Comparison of ENCODE assay signal across 8 cellular contexts in genomic region chr3:184786271-184787010, GRCh38. TPM values are rescaled to one million over a fixed set of nuclear protein-coding genes. Genes with fewer than 3 reads are reported as not detected.
DNase-seq lines count a peak whose midpoint lies in the region; ATAC-seq and TF ChIP-seq lines count a peak whose summit lies in the region.

No MANE protein-coding gene starts in this region.

- no peaks in the 10 kb centered on the region for H3K27me3 ChIP-seq in CD8-positive, alpha-beta T cell (ENCODE audit: insufficient read depth, low read length)

- intact Hi-C loops in CD8-positive, alpha-beta T cell (cut with DNase I, micrococcal nuclease) = no loop called here
- intact Hi-C loops in dendritic cell treated with granulocyte-macrophage colony-stimulating factor and Interleukin-4, amounts not matched to agents 40 ng/mL and 50 ng/mL, for 4 days (cut with micrococcal nuclease) = loop anchor here (10.0 kb wide), 1 partner anchor 382 kb away; no protein-coding TSS in a partner anchor

- peaks cover 27% of the 10 kb centered on the region for H3K4me1 Mint-ChIP-seq in CD8-positive, alpha-beta T cell (ENCODE audit: low read depth)
- H3K4me1 Mint-ChIP-seq in dendritic cell treated with granulocyte-macrophage colony-stimulating factor and Interleukin-4, amounts not matched to agents 40 ng/mL and 50 ng/mL, for 4 days (ENCODE audit: low read depth) = peaks cover 43% of the 10 kb centered on the region

- POLR2A ChIA-PET in CD8-positive, alpha-beta T cell (lab: Charles Lee) = interaction anchor here (0.6 to 1.2 kb wide), 3 partner anchors 13 to 907 kb away, joined by 3 to 6 read pairs (median 3); no protein-coding TSS in a partner anchor

- no peaks in the 10 kb centered on the region for H3K36me3 Mint-ChIP-seq in CD8-positive, alpha-beta T cell
- H3K36me3 Mint-ChIP-seq in dendritic cell treated with granulocyte-macrophage colony-stimulating factor and Interleukin-4, amounts not matched to agents 40 ng/mL and 50 ng/mL, for 4 days (ENCODE audit: low read depth) = no peaks in the 10 kb centered on the region

- H3K4me3 ChIP-seq in CD8-positive, alpha-beta T cell (ENCODE audit: low read depth, low read length) = no peak overlapping the region

- DNase-seq in CD8-positive, alpha-beta T cell = peak in 1 of 7 experiments; percentile 14
- DNase-seq in NOMO-1 treated with dmso at 0.1 percent for 144 hours (lab: John Stamatoyannopoulos, UW; ENCODE audit: unreplicated experiment) = peak; percentile 73
- peak; percentile 95 for DNase-seq in myocyte (ENCODE audit: low read depth)

- no peak overlapping the region for H3K27ac Mint-ChIP-seq in CD8-positive, alpha-beta T cell
- peak overlapping the region; percentile 53 for H3K27ac Mint-ChIP-seq in dendritic cell treated with granulocyte-macrophage colony-stimulating factor and Interleukin-4, amounts not matched to agents 40 ng/mL and 50 ng/mL, for 4 days

- no peaks in the 10 kb centered on the region for H3K9me3 ChIP-seq in CD8-positive, alpha-beta T cell (ENCODE audit: low read length)

- no peak for TF ChIP-seq CTCF in CD8-positive, alpha-beta T cell (IDR thresholded peaks at IDR 0.05)

- H3K36me3 ChIP-seq in CD8-positive, alpha-beta T cell (ENCODE audit: insufficient read depth, low read length) = no peaks in the 10 kb centered on the region

- peak; percentile 48 for ATAC-seq in CD8-positive, alpha-beta T cell
- ATAC-seq in HG02678 (IDR thresholded peaks at IDR 0.05; ENCODE audit: unreplicated experiment) (no peak), GM21717 (IDR thresholded peaks at IDR 0.05; ENCODE audit: unreplicated experiment) (no peak), HG02885 (IDR thresholded peaks at IDR 0.05; ENCODE audit: poor library complexity, unreplicated experiment) (no peak), HG02970 (IDR thresholded peaks at IDR 0.05; ENCODE audit: low FRiP score, unreplicated experiment) (no peak)

- CTCF ChIA-PET in CD8-positive, alpha-beta T cell (lab: Charles Lee) = interaction anchor here (0.6 to 3.6 kb wide), 5 partner anchors 8 to 245 kb away, joined by 3 to 24 read pairs (median 3); partner anchors contain the start of gene EPHB3

- peaks cover 14% of the 10 kb centered on the region for H3K27me3 Mint-ChIP-seq in CD8-positive, alpha-beta T cell (ENCODE audit: low read depth)
- H3K27me3 Mint-ChIP-seq in dendritic cell treated with granulocyte-macrophage colony-stimulating factor and Interleukin-4, amounts not matched to agents 40 ng/mL and 50 ng/mL, for 4 days = peaks cover 2% of the 10 kb centered on the region

- H3K27ac ChIP-seq in CD8-positive, alpha-beta T cell (ENCODE audit: low read depth, low read length) = no peak overlapping the region

- peak overlapping the region; percentile 1 for H3K4me3 Mint-ChIP-seq in CD8-positive, alpha-beta T cell
- no peak overlapping the region for H3K4me3 Mint-ChIP-seq in dendritic cell treated with granulocyte-macrophage colony-stimulating factor and Interleukin-4, amounts not matched to agents 40 ng/mL and 50 ng/mL, for 4 days

- peaks cover 25% of the 10 kb centered on the region for H3K4me1 ChIP-seq in CD8-positive, alpha-beta T cell (ENCODE audit: insufficient read depth, low read length)

- no peaks in the 10 kb centered on the region for H3K9me3 Mint-ChIP-seq in CD8-positive, alpha-beta T cell
- no peaks in the 10 kb centered on the region for H3K9me3 Mint-ChIP-seq in dendritic cell treated with granulocyte-macrophage colony-stimulating factor and Interleukin-4, amounts not matched to agents 40 ng/mL and 50 ng/mL, for 4 days

RNA-seq across cellular contexts. Expression of gene VPS8, which starts 25.5 kb away (rescaled TPM):
- 10 to 100 TPM; 61.4 to 65.0 TPM for total RNA-seq in CD8-positive, alpha-beta T cell
- total RNA-seq in myocyte = 42.3 and 57.4 TPM in 2 replicates
- 15.9 TPM for polyA plus RNA-seq in myocyte (2012)
